Comparison of ENCODE assay signal across 13 cellular contexts in the genomic region with DNA sequence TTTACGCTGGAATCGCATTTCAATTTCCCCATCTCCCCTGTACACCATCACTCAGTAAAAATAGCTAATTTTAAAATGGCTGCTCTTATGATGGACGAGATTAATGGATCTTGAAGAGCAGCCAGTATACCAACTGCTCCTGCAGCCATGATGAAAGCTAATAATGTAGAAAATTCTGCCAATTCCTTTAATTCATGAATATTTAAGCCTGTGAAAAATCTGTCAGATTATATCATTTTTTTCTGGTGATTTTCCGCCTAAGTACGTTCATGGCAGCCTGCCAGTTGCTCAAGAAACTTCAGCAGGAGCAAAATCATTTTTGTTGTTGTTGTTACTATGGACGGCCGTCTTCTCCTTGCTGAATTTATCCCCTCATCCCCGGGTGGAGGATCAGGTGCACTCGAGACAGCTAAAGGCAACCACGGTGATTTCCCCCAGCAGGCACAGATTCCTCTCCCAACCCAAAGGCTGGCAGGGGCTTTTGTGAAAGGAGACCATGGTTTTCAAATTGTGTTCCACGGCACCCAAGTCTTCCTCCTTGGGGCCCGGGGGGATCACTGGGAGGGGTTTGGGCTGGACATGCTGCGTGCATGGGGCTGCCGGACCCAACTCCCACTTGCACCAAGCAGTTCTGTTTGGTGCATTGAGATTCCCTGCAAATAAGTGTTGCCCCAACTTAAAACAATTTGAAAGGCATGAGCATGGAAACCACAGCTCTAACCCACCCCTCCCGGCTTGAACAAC.
A peak's percentile ranks its signal among the peaks of the same experiment; 100 is the strongest.
DNase-seq lines count a peak whose midpoint lies in the region; ATAC-seq and TF ChIP-seq lines count a peak whose summit lies in the region.
"Had no signal": no experiment of that assay in that cellular context is flagged by ENCODE, and none has a peak within 500 bp of the region (broad histone marks: within the 10 kb centered on the region; RNA-seq: fewer than 3 reads in every experiment).

No MANE protein-coding gene starts in this region.

- H3K9me3 ChIP-seq in gastroesophageal sphincter (no peaks in the 10 kb centered on the region), stomach (no peaks in the 10 kb centered on the region), SJCRH30 (replicated peaks) (no peaks in the 10 kb centered on the region)

- peaks cover 0 to 33% (median 13%) of the 10 kb centered on the region in 3 donors for H3K4me1 ChIP-seq in gastroesophageal sphincter
- peaks cover 15 to 44% (median 33%) of the 10 kb centered on the region in 4 donors for H3K4me1 ChIP-seq in stomach
- peaks cover 14% of the 10 kb centered on the region for H3K4me1 ChIP-seq in SJCRH30

- H3K36me3 Mint-ChIP-seq in activated CD8-positive, alpha-beta T cell treated with anti-CD3 and anti-CD28 coated beads for 36 hours (ENCODE audit: low read depth): no peaks in the 10 kb centered on the region
- H3K36me3 Mint-ChIP-seq: activated naive CD4-positive, alpha-beta T cell treated with anti-CD3 and anti-CD28 coated beads, Interleukin-2, amount 50 U/mL, for 72 hours had no signal

- intact Hi-C loops in stomach (cut with DNase I; ENCODE audit: low total_unique reads): no loop called here
- intact Hi-C loops in activated CD8-positive, alpha-beta T cell treated with anti-CD3 and anti-CD28 coated beads for 36 hours (cut with micrococcal nuclease): no loop called here

- peak; percentile 29 for DNase-seq in NCI-H1105 treated with DMSO at 0.1 percent for 48 hours (lab: John Stamatoyannopoulos, UW)
- no peak for DNase-seq in NCI-H1105 (lab: John Stamatoyannopoulos, UW)
- no peak for DNase-seq in stomach
- no peak for DNase-seq in activated CD8-positive, alpha-beta T cell treated with anti-CD3 and anti-CD28 coated beads for 36 hours
- DNase-seq in SJCRH30: no peak
- DNase-seq: activated CD4-positive, alpha-beta T cell treated with anti-CD3 and anti-CD28 coated beads, Interleukin-2, amount 50 U/mL, for 48 hours; EL; NCI-H748 treated with DMSO at 0.1 percent for 48 hours; nephron progenitor cell had no signal

- TF ChIP-seq EP300 in gastroesophageal sphincter (IDR thresholded peaks at IDR 0.05) (no peak), stomach (IDR thresholded peaks at IDR 0.05) (no peak)

- peaks cover 27% of the 10 kb centered on the region for H3K4me1 Mint-ChIP-seq in activated CD8-positive, alpha-beta T cell treated with anti-CD3 and anti-CD28 coated beads for 36 hours (ENCODE audit: low read depth)

- CTCF ChIA-PET in activated CD8-positive, alpha-beta T cell treated with anti-CD3 and anti-CD28 coated beads for 36 hours (lab: Charles Lee): interaction anchor here (1.1 kb wide), 1 partner anchor 17 kb away, joined by 3 read pairs; no protein-coding TSS in a partner anchor

- 10 to 27% methylated on average over 5 to 9 of the region's 15 CpGs for WGBS in gastroesophageal sphincter (ENCODE audit: low coverage in 1 of 2), 2 donors
- WGBS in stomach, 5 donors: 48 to 70% (median 62%) methylated on average over 14 to 15 of the region's 15 CpGs

- TF ChIP-seq POLR2A in gastroesophageal sphincter (IDR thresholded peaks at IDR 0.05) (no peak), stomach (IDR thresholded peaks at IDR 0.05) (no peak)

- H3K27ac ChIP-seq in VCaP (peak overlapping the region; percentile 68), gastroesophageal sphincter (peak overlapping the region in 3 of 4 donors; percentile 65 to 76 (median 74)), stomach (peak overlapping the region; percentile 79 to 92 (median 88)), SJCRH30 (no peak overlapping the region)

- TF ChIP-seq CTCF in VCaP (conservative IDR thresholded peaks at IDR 0.05) (no peak), gastroesophageal sphincter (IDR thresholded peaks at IDR 0.05) (no peak), stomach (IDR thresholded peaks at IDR 0.05) (no peak)
- TF ChIP-seq CTCF in activated CD8-positive, alpha-beta T cell treated with anti-CD3 and anti-CD28 coated beads for 36 hours (IDR thresholded peaks at IDR 0.05): no peak

- no peak overlapping the region for H3K4me3 Mint-ChIP-seq in activated CD8-positive, alpha-beta T cell treated with anti-CD3 and anti-CD28 coated beads for 36 hours
- H3K4me3 Mint-ChIP-seq: nephron progenitor cell had no signal

- H3K4me3 ChIP-seq in gastroesophageal sphincter: no peak overlapping the region
- peak overlapping the region in 1 of 4 donors; percentile 26 for H3K4me3 ChIP-seq in stomach
- no peak overlapping the region for H3K4me3 ChIP-seq in SJCRH30

- H3K27me3 Mint-ChIP-seq in activated CD8-positive, alpha-beta T cell treated with anti-CD3 and anti-CD28 coated beads for 36 hours: peaks cover 42% of the 10 kb centered on the region

- ATAC-seq in gastroesophageal sphincter: no peak
- ATAC-seq in HG02884 (IDR thresholded peaks at IDR 0.05; ENCODE audit: unreplicated experiment): no peak
- ATAC-seq in activated CD8-positive, alpha-beta T cell treated with anti-CD3 and anti-CD28 coated beads for 36 hours: no peak
- ATAC-seq: activated naive CD4-positive, alpha-beta T cell treated with anti-CD3 and anti-CD28 coated beads, Interleukin-2, amount 50 U/mL, for 72 hours had no signal

- H3K9me3 Mint-ChIP-seq in activated CD8-positive, alpha-beta T cell treated with anti-CD3 and anti-CD28 coated beads for 36 hours: no peaks in the 10 kb centered on the region
- H3K9me3 Mint-ChIP-seq: activated naive CD4-positive, alpha-beta T cell treated with anti-CD3 and anti-CD28 coated beads, Interleukin-2, amount 50 U/mL, for 72 hours; nephron progenitor cell had no signal

- H3K36me3 ChIP-seq in gastroesophageal sphincter (no peaks in the 10 kb centered on the region), stomach (no peaks in the 10 kb centered on the region), SJCRH30 (no peaks in the 10 kb centered on the region)

- no peak overlapping the region for H3K27ac Mint-ChIP-seq in activated CD8-positive, alpha-beta T cell treated with anti-CD3 and anti-CD28 coated beads for 36 hours
- H3K27ac Mint-ChIP-seq: activated naive CD4-positive, alpha-beta T cell treated with anti-CD3 and anti-CD28 coated beads, Interleukin-2, amount 50 U/mL, for 72 hours; nephron progenitor cell had no signal

- H3K27me3 ChIP-seq in gastroesophageal sphincter (no peaks in the 10 kb centered on the region), stomach (no peaks in the 10 kb centered on the region), SJCRH30 (peaks cover 8% of the 10 kb centered on the region; the same call in 1 of the 2 replicates)

- POLR2A ChIA-PET in activated CD8-positive, alpha-beta T cell treated with anti-CD3 and anti-CD28 coated beads for 36 hours (lab: Charles Lee): interaction anchor here (0.9 kb wide), 1 partner anchor 257 kb away, joined by 3 read pairs; no protein-coding TSS in a partner anchor
